Comparison of ENCODE assay signal across 1 cellular context in genomic region chr20:63743210-63743970, GRCh38.
TF ChIP-seq lines count a peak whose summit lies in the region.

No MANE protein-coding gene starts in this region.

TF ChIP-seq in GM23338, 12 proteins besides CTCF, POLR2A, EP300 and RAD21:
- TF ChIP-seq ZNF331 (CRISPR knock-in tag; IDR thresholded peaks at IDR 0.05; ENCODE audit: low read depth) (no peak), EZH2 (IDR thresholded peaks at IDR 0.05; ENCODE audit: low read depth, unreplicated experiment) (no peak), NANOG (IDR thresholded peaks at IDR 0.05; ENCODE audit: borderline replicate concordance) (no peak), ZNF462 (CRISPR knock-in tag; IDR thresholded peaks at IDR 0.05) (no peak), REST (IDR thresholded peaks at IDR 0.05; ENCODE audit: unreplicated experiment) (no peak), POLR2AphosphoS5 (IDR thresholded peaks at IDR 0.05; ENCODE audit: low read depth) (no peak), EZH2phosphoT487 (IDR thresholded peaks at IDR 0.05; ENCODE audit: unreplicated experiment) (no peak), STAT1 (IDR thresholded peaks at IDR 0.05; ENCODE audit: unreplicated experiment) (no peak), JUNB (IDR thresholded peaks at IDR 0.05; ENCODE audit: unreplicated experiment) (no peak), ZNF114 (CRISPR knock-in tag; IDR thresholded peaks at IDR 0.05) (no peak), CREB1 (CRISPR knock-in tag; IDR thresholded peaks at IDR 0.05; ENCODE audit: low read depth) (no peak)
- TF ChIP-seq, protein P1, sequence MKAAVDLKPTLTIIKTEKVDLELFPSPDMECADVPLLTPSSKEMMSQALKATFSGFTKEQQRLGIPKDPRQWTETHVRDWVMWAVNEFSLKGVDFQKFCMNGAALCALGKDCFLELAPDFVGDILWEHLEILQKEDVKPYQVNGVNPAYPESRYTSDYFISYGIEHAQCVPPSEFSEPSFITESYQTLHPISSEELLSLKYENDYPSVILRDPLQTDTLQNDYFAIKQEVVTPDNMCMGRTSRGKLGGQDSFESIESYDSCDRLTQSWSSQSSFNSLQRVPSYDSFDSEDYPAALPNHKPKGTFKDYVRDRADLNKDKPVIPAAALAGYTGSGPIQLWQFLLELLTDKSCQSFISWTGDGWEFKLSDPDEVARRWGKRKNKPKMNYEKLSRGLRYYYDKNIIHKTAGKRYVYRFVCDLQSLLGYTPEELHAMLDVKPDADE (IDR thresholded peaks at IDR 0.05) = no peak
